Comparison of ENCODE assay signal across 15 cellular contexts in genomic region chr22:49604732-49605302, GRCh38.
"Had no signal": no experiment of that assay in that cellular context is flagged by ENCODE, and none has a peak within 500 bp of the region (broad histone marks: within the 10 kb centered on the region; RNA-seq: fewer than 3 reads in every experiment).

No MANE protein-coding gene starts in this region.

- H3K27me3 ChIP-seq: heart left ventricle, neutrophil, ovary, right atrium auricular region, spleen, thyroid gland, upper lobe of right lung had no signal

- H3K4me3 ChIP-seq: heart left ventricle, ovary, psoas muscle, right atrium auricular region, spleen, thyroid gland, upper lobe of right lung had no signal

- H3K9me3 ChIP-seq: neutrophil, ovary, thyroid gland, upper lobe of right lung had no signal

- H3K36me3 ChIP-seq: heart left ventricle, ovary, right atrium auricular region, thyroid gland, upper lobe of right lung had no signal

- H3K4me1 ChIP-seq: heart left ventricle, psoas muscle, right atrium auricular region, thyroid gland, upper lobe of right lung had no signal

- H3K27ac ChIP-seq: heart left ventricle, neutrophil, ovary, psoas muscle, right atrium auricular region, spleen, thyroid gland, upper lobe of right lung had no signal

- DNase-seq: activated T-cell treated with anti-CD3 and anti-CD28 coated beads, Interleukin-2, amount 50 U/mL, for 24 hours; aorta; caudate nucleus; effector CD4-positive, alpha-beta T cell; heart left ventricle; left cardiac atrium; ovary; psoas muscle; spleen; stimulated activated CD4-positive, alpha-beta T cell treated with anti-CD3 and anti-CD28 coated beads, Interleukin-4, amount 100 ng/mL, for 1 hour; stimulated activated naive CD4-positive, alpha-beta T cell treated with Interleukin-2 at 50 U/mL for 16 hours; thyroid gland; upper lobe of right lung had no signal
